In genomic region chr18:76450912-76451421, GRCh38 we compare ENCODE assay signal across 8 cellular contexts. TPM values are rescaled to one million over a fixed set of nuclear protein-coding genes. Genes with fewer than 3 reads are reported as not detected.
DNase-seq lines count a peak whose midpoint lies in the region; ATAC-seq, FAIRE-seq and TF ChIP-seq lines count a peak whose summit lies in the region.

No MANE protein-coding gene starts in this region.

- no peaks in the 10 kb centered on the region for H3K27me3 ChIP-seq in CD4-positive, alpha-beta T cell (ENCODE audit: control insufficient read depth, insufficient read depth, low read length)
- no peaks in the 10 kb centered on the region for H3K27me3 ChIP-seq in RWPE2 (ENCODE audit: insufficient read depth, poor library complexity, severe bottlenecking)

- no peaks in the 10 kb centered on the region for H3K9me3 ChIP-seq in CD4-positive, alpha-beta T cell (ENCODE audit: control insufficient read depth, low read length)
- H3K9me3 ChIP-seq in RWPE2 (ENCODE audit: severe bottlenecking) = no peaks in the 10 kb centered on the region

- CTCF ChIA-PET in CD4-positive, alpha-beta T cell (lab: Charles Lee) = interaction anchor here (0.6 kb wide), 1 partner anchor 54 kb away, joined by 3 read pairs; no protein-coding TSS in a partner anchor

- no peak for TF ChIP-seq CTCF in CD4-positive, alpha-beta T cell (IDR thresholded peaks at IDR 0.05)
- TF ChIP-seq CTCF in RWPE2 (IDR thresholded peaks at IDR 0.05; ENCODE audit: poor library complexity, severe bottlenecking) = no peak

- intact Hi-C loops in CD4-positive, alpha-beta T cell (cut with DNase I, micrococcal nuclease) = loop anchor here in 1 of 2 experiments (2.0 kb wide), 1 partner anchor 42 kb away; no protein-coding TSS in a partner anchor

- H3K36me3 ChIP-seq in RWPE2 (ENCODE audit: low read depth) = no peaks in the 10 kb centered on the region

- H3K27me3 Mint-ChIP-seq in CD4-positive, alpha-beta T cell = peaks cover 13% of the 10 kb centered on the region
- H3K27me3 Mint-ChIP-seq in stimulated activated naive CD8-positive, alpha-beta T cell treated with anti-CD3 and anti-CD28 coated beads, Interleukin-15, Interleukin-2, amounts not matched to agents 100 ng/mL and 50 ng/mL, for 24 hours = no peaks in the 10 kb centered on the region

- ATAC-seq in CD4-positive, alpha-beta T cell (ENCODE audit: poor library complexity) = peak; percentile 32
- ATAC-seq in GM21825 (IDR thresholded peaks at IDR 0.05; ENCODE audit: unreplicated experiment) = peak; percentile 39
- peak; percentile 66 for ATAC-seq in RWPE2 (ENCODE audit: low read depth)
- ATAC-seq in left lobe of liver = peak; percentile 75
- ATAC-seq in HG02970 (IDR thresholded peaks at IDR 0.05; ENCODE audit: low FRiP score, unreplicated experiment) = no peak

- no peak overlapping the region for H3K27ac ChIP-seq in CD4-positive, alpha-beta T cell (ENCODE audit: low read depth, low read length)
- H3K27ac ChIP-seq in RWPE2 (ENCODE audit: poor library complexity, severe bottlenecking) = peak overlapping the region; percentile 55

- no peak for FAIRE-seq in H54 (lab: Jason Lieb, UNC)

- POLR2A ChIA-PET in CD4-positive, alpha-beta T cell (lab: Charles Lee) = interaction anchor here (0.9 kb wide), 1 partner anchor 39 kb away, joined by 3 read pairs; no protein-coding TSS in a partner anchor

- H3K36me3 Mint-ChIP-seq in CD4-positive, alpha-beta T cell (ENCODE audit: low read depth) = no peaks in the 10 kb centered on the region
- H3K36me3 Mint-ChIP-seq in stimulated activated naive CD8-positive, alpha-beta T cell treated with anti-CD3 and anti-CD28 coated beads, Interleukin-15, Interleukin-2, amounts not matched to agents 100 ng/mL and 50 ng/mL, for 24 hours (ENCODE audit: low read depth) = no peaks in the 10 kb centered on the region

- no peak overlapping the region for H3K27ac Mint-ChIP-seq in CD4-positive, alpha-beta T cell
- peak overlapping the region; percentile 87 for H3K27ac Mint-ChIP-seq in stimulated activated naive CD8-positive, alpha-beta T cell treated with anti-CD3 and anti-CD28 coated beads, Interleukin-15, Interleukin-2, amounts not matched to agents 100 ng/mL and 50 ng/mL, for 24 hours

- H3K4me1 ChIP-seq in RWPE2 (ENCODE audit: insufficient read depth, poor library complexity, severe bottlenecking) = peaks cover 27% of the 10 kb centered on the region

- no peak for TF ChIP-seq POLR2A in H54 (IDR thresholded peaks at IDR 0.05; ENCODE audit: low read depth, low read length)

- H3K4me3 Mint-ChIP-seq in CD4-positive, alpha-beta T cell = peak overlapping the region; percentile 91
- H3K4me3 Mint-ChIP-seq in stimulated activated naive CD8-positive, alpha-beta T cell treated with anti-CD3 and anti-CD28 coated beads, Interleukin-15, Interleukin-2, amounts not matched to agents 100 ng/mL and 50 ng/mL, for 24 hours = peak overlapping the region; percentile 86

- H3K4me1 Mint-ChIP-seq in CD4-positive, alpha-beta T cell (ENCODE audit: low read depth) = peaks cover 56% of the 10 kb centered on the region
- peaks cover 51% of the 10 kb centered on the region for H3K4me1 Mint-ChIP-seq in stimulated activated naive CD8-positive, alpha-beta T cell treated with anti-CD3 and anti-CD28 coated beads, Interleukin-15, Interleukin-2, amounts not matched to agents 100 ng/mL and 50 ng/mL, for 24 hours (ENCODE audit: low read depth)

- H3K9me3 Mint-ChIP-seq in CD4-positive, alpha-beta T cell = no peaks in the 10 kb centered on the region
- no peaks in the 10 kb centered on the region for H3K9me3 Mint-ChIP-seq in stimulated activated naive CD8-positive, alpha-beta T cell treated with anti-CD3 and anti-CD28 coated beads, Interleukin-15, Interleukin-2, amounts not matched to agents 100 ng/mL and 50 ng/mL, for 24 hours

- peak overlapping the region; percentile 29 for H3K4me3 ChIP-seq in RWPE2 (ENCODE audit: severe bottlenecking)

- DNase-seq in CD4-positive, alpha-beta T cell = no peak
- DNase-seq in RWPE2 (ENCODE audit: low spot score) (no peak), dermis microvascular lymphatic vessel endothelial cell (ENCODE audit: low read depth in 2 of 2) (peak; percentile 59 to 64), left lobe of liver (ENCODE audit: low spot score) (peak; percentile 54), H54 (ENCODE audit: insufficient read length, low spot score) (no peak)

RNA-seq across cellular contexts. Expression of gene ZNF516, which starts 44.1 kb away (rescaled TPM):
- total RNA-seq in CD4-positive, alpha-beta T cell = 10 to 100 TPM; 22.4 to 29.3 TPM
- total RNA-seq in dermis microvascular lymphatic vessel endothelial cell (8.2 and 14.5 TPM in 2 replicates), left lobe of liver (16.2 TPM)

Comparison
In these comparisons a context has a peak if more than half of its experiments do, and no peak if none do; other contexts are left out.
1. DNase-seq: peak in dermis microvascular lymphatic vessel endothelial cell (2 of 2) and left lobe of liver (single experiment); none in CD4-positive, alpha-beta T cell (0 of 10), RWPE2 (single experiment) and H54 (single experiment).